ENCODE assay signal across 31 cellular contexts in the genomic region with DNA sequence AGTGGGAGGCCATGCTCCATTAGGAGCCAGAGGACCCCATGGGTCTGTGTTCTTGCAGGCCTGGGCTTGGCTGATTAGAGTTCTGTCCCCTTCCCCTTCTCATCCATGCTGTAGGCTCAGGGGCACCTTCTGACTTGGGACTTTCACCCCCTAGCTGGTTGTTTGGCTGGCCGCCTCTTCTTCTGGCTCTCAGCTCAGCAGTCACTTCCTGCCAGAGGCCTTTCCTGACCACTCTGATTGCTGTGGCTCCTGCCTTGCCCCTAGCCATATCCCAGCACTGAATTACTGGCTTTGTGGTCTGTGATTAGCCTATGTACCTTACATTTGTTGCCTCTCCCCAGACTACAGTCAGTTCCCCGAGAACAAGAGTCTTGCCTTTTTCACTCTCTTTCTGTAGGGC. TPM values are rescaled to one million over a fixed set of nuclear protein-coding genes. Genes with fewer than 3 reads are reported as not detected.
A peak's percentile ranks its signal among the peaks of the same experiment; 100 is the strongest.
DNase-seq lines count a peak whose midpoint lies in the region; ATAC-seq and TF ChIP-seq lines count a peak whose summit lies in the region.
"Had no signal": no experiment of that assay in that cellular context is flagged by ENCODE, and none has a peak within 500 bp of the region (broad histone marks: within the 10 kb centered on the region; RNA-seq: fewer than 3 reads in every experiment).

No MANE protein-coding gene starts in this region.

- TF ChIP-seq CTCF in GM23338 (conservative IDR thresholded peaks at IDR 0.05; ENCODE audit: low read depth in 2 of 2) (no peak), heart right ventricle (IDR thresholded peaks at IDR 0.05) (no peak), neural crest cell (conservative IDR thresholded peaks at IDR 0.05) (no peak), RWPE1 (conservative IDR thresholded peaks at IDR 0.05; ENCODE audit: low read depth) (no peak)

- H3K27me3 ChIP-seq in GM23338 (ENCODE audit: insufficient read depth) (no peaks in the 10 kb centered on the region), heart right ventricle (no peaks in the 10 kb centered on the region)
- H3K27me3 ChIP-seq: esophagus squamous epithelium, Peyer's patch had no signal

- intact Hi-C loops in heart right ventricle (cut with DNase I): loop anchor here in 1 of 10 donors (5.0 kb wide), 1 partner anchor 32 kb away; no protein-coding TSS in a partner anchor

- H3K27ac ChIP-seq in GM23338 (ENCODE audit: low read depth): peak overlapping the region; percentile 71
- peak overlapping the region in 4 of 10 donors; percentile 7 to 47 (median 36) for H3K27ac ChIP-seq in heart right ventricle
- no peak overlapping the region for H3K27ac ChIP-seq in RWPE1
- H3K27ac ChIP-seq: esophagus squamous epithelium, Peyer's patch, SJCRH30, WERI-Rb-1 had no signal

- no peaks in the 10 kb centered on the region for H3K79me2 ChIP-seq in GM23338 (replicated peaks; ENCODE audit: insufficient read depth)

- no peaks in the 10 kb centered on the region for H3K9me3 ChIP-seq in heart right ventricle
- H3K9me3 ChIP-seq: esophagus squamous epithelium, Peyer's patch, SJCRH30 had no signal

- H3K4me3 ChIP-seq in GM23338 (no peak overlapping the region), heart right ventricle (no peak overlapping the region)
- H3K4me3 ChIP-seq: esophagus squamous epithelium, Peyer's patch, SJCRH30 had no signal

- WGBS in heart right ventricle, 2 donors: 41 to 67% methylated on average over 2 of the region's 2 CpGs

- H3K9me3 Mint-ChIP-seq in GM23338 (no peaks in the 10 kb centered on the region), neural crest cell (no peaks in the 10 kb centered on the region)
- H3K9me3 Mint-ChIP-seq in activated naive CD4-positive, alpha-beta T cell treated with anti-CD3 and anti-CD28 coated beads, Interleukin-2, amount 10 ng/mL, durations not matched to agents 7 days and 5 days: no peaks in the 10 kb centered on the region
- H3K9me3 Mint-ChIP-seq: CD4-positive, alpha-beta T cell; naive B cell; stimulated activated effector memory CD8-positive, alpha-beta T cell treated with anti-CD3 and anti-CD28 coated beads, Interleukin-12 subunit alpha, Interleukin-12 subunit beta, amount 100 ng/mL, for 72 hours; T-cell; type B pancreatic cell had no signal

- no peaks in the 10 kb centered on the region for H3K36me3 ChIP-seq in GM23338 (ENCODE audit: insufficient read depth)
- H3K36me3 ChIP-seq in heart right ventricle: no peaks in the 10 kb centered on the region
- H3K36me3 ChIP-seq: esophagus squamous epithelium, Peyer's patch, SJCRH30, WERI-Rb-1 had no signal

- H3K4me3 Mint-ChIP-seq in GM23338 (no peak overlapping the region), neural crest cell (no peak overlapping the region)
- H3K4me3 Mint-ChIP-seq in activated naive CD4-positive, alpha-beta T cell treated with anti-CD3 and anti-CD28 coated beads, Interleukin-2, amount 10 ng/mL, durations not matched to agents 7 days and 5 days: no peak overlapping the region
- H3K4me3 Mint-ChIP-seq: activated naive CD8-positive, alpha-beta T cell; CD4-positive, alpha-beta T cell; effector memory CD8-positive, alpha-beta T cell; stimulated activated effector memory CD8-positive, alpha-beta T cell treated with anti-CD3 and anti-CD28 coated beads, Interleukin-12 subunit alpha, Interleukin-12 subunit beta, amount 100 ng/mL, for 72 hours; T-cell; type B pancreatic cell had no signal

- ATAC-seq in GM23338: peak; percentile 45
- peak in 6 of 8 donors; percentile 45 to 79 (median 68) for ATAC-seq in heart right ventricle
- ATAC-seq: effector memory CD8-positive, alpha-beta T cell; stimulated activated effector memory CD8-positive, alpha-beta T cell treated with anti-CD3 and anti-CD28 coated beads, Interleukin-12 subunit alpha, Interleukin-12 subunit beta, amount 100 ng/mL, for 72 hours; T-cell had no signal

- H3K9me2 ChIP-seq in GM23338 (ENCODE audit: insufficient read depth): no peaks in the 10 kb centered on the region

- H3K36me3 Mint-ChIP-seq in GM23338 (ENCODE audit: low read depth) (no peaks in the 10 kb centered on the region), neural crest cell (ENCODE audit: low read depth) (no peaks in the 10 kb centered on the region)
- H3K36me3 Mint-ChIP-seq in activated naive CD4-positive, alpha-beta T cell treated with anti-CD3 and anti-CD28 coated beads, Interleukin-2, amount 10 ng/mL, durations not matched to agents 7 days and 5 days: no peaks in the 10 kb centered on the region
- H3K36me3 Mint-ChIP-seq: activated naive CD8-positive, alpha-beta T cell; naive B cell; stimulated activated effector memory CD8-positive, alpha-beta T cell treated with anti-CD3 and anti-CD28 coated beads, Interleukin-12 subunit alpha, Interleukin-12 subunit beta, amount 100 ng/mL, for 72 hours; T-cell; type B pancreatic cell had no signal

- H3K4me1 Mint-ChIP-seq in GM23338: peaks cover 27% of the 10 kb centered on the region
- H3K4me1 Mint-ChIP-seq in neural crest cell: peaks cover 21% of the 10 kb centered on the region
- H3K4me1 Mint-ChIP-seq in activated naive CD4-positive, alpha-beta T cell treated with anti-CD3 and anti-CD28 coated beads, Interleukin-2, amount 10 ng/mL, durations not matched to agents 7 days and 5 days: no peaks in the 10 kb centered on the region
- H3K4me1 Mint-ChIP-seq: naive B cell; stimulated activated effector memory CD8-positive, alpha-beta T cell treated with anti-CD3 and anti-CD28 coated beads, Interleukin-12 subunit alpha, Interleukin-12 subunit beta, amount 100 ng/mL, for 72 hours; T-cell had no signal

- H2AFZ ChIP-seq in GM23338: no peak overlapping the region

- POLR2A ChIA-PET in RWPE1 (lab: Yijun Ruan, JAX; ENCODE audit: low non-redundant PET): no interaction called here

- H3K4me1 ChIP-seq in GM23338 (ENCODE audit: insufficient read depth) (peaks cover 23% of the 10 kb centered on the region), heart right ventricle (peaks cover 0 to 30% (median 14%) of the 10 kb centered on the region in 9 donors)
- H3K4me1 ChIP-seq: Peyer's patch, SJCRH30 had no signal

- H3F3A ChIP-seq in GM23338 (replicated peaks; ENCODE audit: low read depth): no peaks in the 10 kb centered on the region

- DNase-seq in GM23338 (ENCODE audit: low spot score) (peak; percentile 17), RPMI7951 (ENCODE audit: low read depth) (peak; percentile 45), heart right ventricle (peak; percentile 17 to 36), neural crest cell (ENCODE audit: low read depth, low spot score) (no peak), NCI-H1105 (lab: John Stamatoyannopoulos, UW) (no peak), RWPE1 (ENCODE audit: low spot score) (no peak)
- DNase-seq in activated naive CD4-positive, alpha-beta T cell treated with anti-CD3 and anti-CD28 coated beads, Interleukin-2, amount 10 ng/mL, durations not matched to agents 7 days and 5 days: no peak
- DNase-seq in activated T-cell treated with anti-CD3 and anti-CD28 coated beads, Interleukin-2, amount 50 U/mL, for 1 hour: no peak
- DNase-seq: activated CD4-positive, alpha-beta T cell treated with anti-CD3 and anti-CD28 coated beads for 48 hours; activated CD8-positive, alpha-beta memory T cell treated with anti-CD3 and anti-CD28 coated beads for 24 hours; activated effector memory CD4-positive, alpha-beta T cell treated with Interleukin-2 at 50 U/mL for 16 hours; CD4-positive, alpha-beta T cell; cortex of kidney; effector memory CD8-positive, alpha-beta T cell; esophagus squamous epithelium; H7; hippocampal formation; Kasumi-1; midbrain; naive B cell; NCI-H2107; NCI-H345; NCI-H774; occipital lobe; Peyer's patch; T-cell; WERI-Rb-1 had no signal

- H3K4me2 ChIP-seq in GM23338: no peak overlapping the region

- no peaks in the 10 kb centered on the region for H4K20me1 ChIP-seq in GM23338 (replicated peaks; ENCODE audit: insufficient read depth)

- H3K27ac Mint-ChIP-seq in GM23338 (peak overlapping the region; percentile 31; the same call in 1 of the 2 replicates), neural crest cell (ENCODE audit: unreplicated experiment) (peak overlapping the region; percentile 85)
- H3K27ac Mint-ChIP-seq in activated naive CD4-positive, alpha-beta T cell treated with anti-CD3 and anti-CD28 coated beads, Interleukin-2, amount 10 ng/mL, durations not matched to agents 7 days and 5 days: no peak overlapping the region
- H3K27ac Mint-ChIP-seq: activated naive CD8-positive, alpha-beta T cell; CD4-positive, alpha-beta T cell; effector memory CD8-positive, alpha-beta T cell; naive B cell; stimulated activated effector memory CD8-positive, alpha-beta T cell treated with anti-CD3 and anti-CD28 coated beads, Interleukin-12 subunit alpha, Interleukin-12 subunit beta, amount 100 ng/mL, for 72 hours; T-cell; type B pancreatic cell had no signal

- CTCF ChIA-PET in activated naive CD4-positive, alpha-beta T cell treated with anti-CD3 and anti-CD28 coated beads, Interleukin-2, amount 10 ng/mL, durations not matched to agents 7 days and 5 days (lab: Charles Lee): no interaction called here
- CTCF ChIA-PET in RWPE1 (lab: Yijun Ruan, JAX): interaction anchor here (0.6 kb wide), 1 partner anchor 9 kb away, joined by 3 read pairs; no protein-coding TSS in a partner anchor

- H3K27me3 Mint-ChIP-seq in GM23338 (ENCODE audit: insufficient read depth, low read depth, poor library complexity): peaks cover 8% of the 10 kb centered on the region
- no peaks in the 10 kb centered on the region for H3K27me3 Mint-ChIP-seq in neural crest cell (ENCODE audit: low read depth)
- peaks cover 6% of the 10 kb centered on the region for H3K27me3 Mint-ChIP-seq in activated naive CD4-positive, alpha-beta T cell treated with anti-CD3 and anti-CD28 coated beads, Interleukin-2, amount 10 ng/mL, durations not matched to agents 7 days and 5 days
- H3K27me3 Mint-ChIP-seq: type B pancreatic cell had no signal

TF ChIP-seq in GM23338, 12 proteins besides CTCF, POLR2A, EP300 and RAD21 (continues in another document):
- TF ChIP-seq CREB1 (CRISPR knock-in tag; IDR thresholded peaks at IDR 0.05; ENCODE audit: low read depth) (no peak), JUNB (IDR thresholded peaks at IDR 0.05; ENCODE audit: unreplicated experiment) (no peak), STAT1 (IDR thresholded peaks at IDR 0.05; ENCODE audit: unreplicated experiment) (no peak)
- TF ChIP-seq, protein P1, sequence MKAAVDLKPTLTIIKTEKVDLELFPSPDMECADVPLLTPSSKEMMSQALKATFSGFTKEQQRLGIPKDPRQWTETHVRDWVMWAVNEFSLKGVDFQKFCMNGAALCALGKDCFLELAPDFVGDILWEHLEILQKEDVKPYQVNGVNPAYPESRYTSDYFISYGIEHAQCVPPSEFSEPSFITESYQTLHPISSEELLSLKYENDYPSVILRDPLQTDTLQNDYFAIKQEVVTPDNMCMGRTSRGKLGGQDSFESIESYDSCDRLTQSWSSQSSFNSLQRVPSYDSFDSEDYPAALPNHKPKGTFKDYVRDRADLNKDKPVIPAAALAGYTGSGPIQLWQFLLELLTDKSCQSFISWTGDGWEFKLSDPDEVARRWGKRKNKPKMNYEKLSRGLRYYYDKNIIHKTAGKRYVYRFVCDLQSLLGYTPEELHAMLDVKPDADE (IDR thresholded peaks at IDR 0.05): no peak

RNA-seq across cellular contexts. Expression of a gene that starts 14.6 kb away (rescaled TPM):
- 10.0 and 11.6 TPM in 2 replicates for total RNA-seq in GM23338 (2014; rRNA removed; shearing (Covaris generic))
- 5.7 and 5.8 TPM in 2 replicates for polyA plus RNA-seq in GM23338 (2016; fragmentation: Nextera tagmentation; extraction: Ambion mirVana)
- total RNA-seq in RPMI7951 (2014; rRNA removed; shearing (Covaris generic)): 0.10 TPM in 1 of 2 replicates, not detected in the other
- total RNA-seq in heart right ventricle: 10 to 100 TPM; 23.4 to 40.5 (median 26.6) TPM
- 10 to 100 TPM; 12.3 to 28.1 TPM for polyA plus RNA-seq in heart right ventricle
- total RNA-seq in neural crest cell: 0.36 and 0.44 TPM in 2 replicates

Comparison
In these comparisons a context has a peak if more than half of its experiments do, and no peak if none do; other contexts are left out.
1. DNase-seq: peak in GM23338 (single experiment), RPMI7951 (single experiment) and heart right ventricle (2 of 2); none in neural crest cell (single experiment), NCI-H1105 (single experiment), activated naive CD4-positive, alpha-beta T cell treated with anti-CD3 and anti-CD28 coated beads, Interleukin-2, amount 10 ng/mL, durations not matched to agents 7 days and 5 days (single experiment), activated T-cell treated with anti-CD3 and anti-CD28 coated beads, Interleukin-2, amount 50 U/mL, for 1 hour (single experiment) and RWPE1 (single experiment).